ENCODE assay signal across 1 cellular context in genomic region chr19:48879025-48879572, GRCh38.
TF ChIP-seq lines count a peak whose summit lies in the region.

No MANE protein-coding gene starts in this region.

TF ChIP-seq in K562, 482 proteins besides CTCF, POLR2A, EP300 and RAD21 (continued from another document):
- no peak for TF ChIP-seq SAFB2 (IDR thresholded peaks at IDR 0.05; ENCODE audit: borderline replicate concordance, low read depth, low read length, severe bottlenecking)
TF ChIP-seq in K562: peak in this region for 23.
